In genomic region chr2:119680457-119681195, GRCh38 we compare ENCODE assay signal across 14 cellular contexts. TPM values are rescaled to one million over a fixed set of nuclear protein-coding genes. Genes with fewer than 3 reads are reported as not detected.
A peak's percentile ranks its signal among the peaks of the same experiment; 100 is the strongest.
DNase-seq lines count a peak whose midpoint lies in the region; ATAC-seq, FAIRE-seq and TF ChIP-seq lines count a peak whose summit lies in the region.
"Had no signal": no experiment of that assay in that cellular context is flagged by ENCODE, and none has a peak within 500 bp of the region (broad histone marks: within the 10 kb centered on the region; RNA-seq: fewer than 3 reads in every experiment).

No MANE protein-coding gene starts in this region.

- H2AFZ ChIP-seq in H1 (ENCODE audit: low read length), result no peak overlapping the region

- H3K18ac ChIP-seq in H1 (ENCODE audit: extremely low read depth, low read length), result no peak overlapping the region

- no peak for DNase-seq in activated T-cell treated with anti-CD3 and anti-CD28 coated beads, Interleukin-2, amount 50 U/mL, for 72 hours
- no peak for DNase-seq in activated T-cell treated with anti-CD3 and anti-CD28 coated beads, Interleukin-2, amount 50 U/mL, for 48 hours
- DNase-seq in NB4 (ENCODE audit: low read depth), result no peak
- DNase-seq in H1 (ENCODE audit: low read depth in 1 of 2, low spot score in 2 of 2), result no peak
- DNase-seq in stimulated activated effector memory CD8-positive, alpha-beta T cell treated with anti-CD3 and anti-CD28 coated beads, Interleukin-12 subunit alpha, Interleukin-12 subunit beta, amount 100 ng/mL, for 72 hours (ENCODE audit: low spot score in 2 of 2), result no peak
- no peak for DNase-seq in UCSD-AML1 (lab: John Stamatoyannopoulos, UW; ENCODE audit: unreplicated experiment)
- DNase-seq in foreskin keratinocyte, result no peak
- DNase-seq: activated CD4-positive, alpha-beta T cell treated with anti-CD3 and anti-CD28 coated beads for 4 hours; gastrocnemius medialis; left colon; nucleus accumbens; stimulated activated CD4-positive, alpha-beta T cell treated with anti-CD3 and anti-CD28 coated beads, Interleukin-15, amount 100 ng/mL, for 24 hours; uterus had no signal

- H3K4me1 ChIP-seq in H1 (replicated peaks in 1 of 4; ENCODE audit: control insufficient read depth in 3 of 4, insufficient read depth in 4 of 4, low read length in 3 of 4) (peaks cover 2 to 15% (median 7%) of the 10 kb centered on the region in 4 experiments), foreskin keratinocyte (peaks cover 5% of the 10 kb centered on the region)

- no peak overlapping the region for H2BK12ac ChIP-seq in H1 (ENCODE audit: low read depth, low read length)

- H4K8ac ChIP-seq in H1 (ENCODE audit: extremely low read depth, insufficient read depth, low read length), result no peak overlapping the region

- H3K23me2 ChIP-seq in H1 (ENCODE audit: low read depth, low read length), result peaks cover 5% of the 10 kb centered on the region

- peaks cover 54% of the 10 kb centered on the region for H3K4me1 Mint-ChIP-seq in activated T-cell treated with anti-CD3 and anti-CD28 coated beads, Interleukin-2, amount 50 U/mL, for 72 hours (ENCODE audit: low read depth)
- H3K4me1 Mint-ChIP-seq in stimulated activated effector memory CD8-positive, alpha-beta T cell treated with anti-CD3 and anti-CD28 coated beads, Interleukin-12 subunit alpha, Interleukin-12 subunit beta, amount 100 ng/mL, for 72 hours, result peaks cover 41% of the 10 kb centered on the region

- H2BK15ac ChIP-seq in H1 (ENCODE audit: low read length), result no peak overlapping the region

- H3K9me3 ChIP-seq in H1 (ENCODE audit: insufficient read depth in 2 of 2, low read depth in 1 of 2, low read length in 1 of 2), result no peaks in the 10 kb centered on the region
- H3K9me3 ChIP-seq: gastrocnemius medialis, uterus had no signal

- no peak overlapping the region for H2BK20ac ChIP-seq in H1 (ENCODE audit: low read length)

- POLR2A ChIA-PET in H1 (lab: Charles Lee; ENCODE audit: partially characterized antibody), result interaction anchor here (0.8 to 4.1 kb wide), 5 partner anchors 9 to 19 kb away, joined by 3 to 28 read pairs (median 5); no protein-coding TSS in a partner anchor

- H4K20me1 ChIP-seq in H1 (replicated peaks in 1 of 2; ENCODE audit: control insufficient read depth in 1 of 2, insufficient read depth in 2 of 2, low read length in 2 of 2), result peaks cover 0 to 18% of the 10 kb centered on the region in 2 experiments

- no peak overlapping the region for H3K56ac ChIP-seq in H1 (replicated peaks; ENCODE audit: insufficient read length, low read depth, low read length)

- no peak overlapping the region for H2BK120ac ChIP-seq in H1 (replicated peaks; ENCODE audit: low read depth, low read length)

- peaks cover 3 to 24% of the 10 kb centered on the region in 2 experiments; a peak in 3 of 4 replicates for H3K79me2 ChIP-seq in H1 (ENCODE audit: control insufficient read depth in 1 of 2, insufficient read depth in 2 of 2, low read length in 2 of 2)

- no peaks in the 10 kb centered on the region for H3K27me3 Mint-ChIP-seq in activated T-cell treated with anti-CD3 and anti-CD28 coated beads, Interleukin-2, amount 50 U/mL, for 72 hours (ENCODE audit: low read depth)

- no peak for TF ChIP-seq POLR2A in NB4 (IDR thresholded peaks at IDR 0.05; ENCODE audit: extremely low read depth, insufficient read length)
- TF ChIP-seq POLR2A in H1 (IDR thresholded peaks at IDR 0.05; ENCODE audit: control extremely low read depth in 1 of 2, low read depth in 2 of 2, low read length in 2 of 2), result no peak

- no peak overlapping the region for H3K9ac ChIP-seq in H1 (replicated peaks in 1 of 4; ENCODE audit: extremely low read depth in 1 of 4, low read depth in 3 of 4, low read length in 3 of 4)

- CTCF ChIA-PET in H1 (lab: Charles Lee; ENCODE audit: partially characterized antibody), result interaction anchor here (1.0 to 2.0 kb wide), 5 partner anchors 12 to 22 kb away, joined by 3 to 12 read pairs (median 5); no protein-coding TSS in a partner anchor

- no peaks in the 10 kb centered on the region for H3K9me3 Mint-ChIP-seq in activated T-cell treated with anti-CD3 and anti-CD28 coated beads, Interleukin-2, amount 50 U/mL, for 72 hours
- H3K9me3 Mint-ChIP-seq in stimulated activated effector memory CD8-positive, alpha-beta T cell treated with anti-CD3 and anti-CD28 coated beads, Interleukin-12 subunit alpha, Interleukin-12 subunit beta, amount 100 ng/mL, for 72 hours, result no peaks in the 10 kb centered on the region

- peaks cover 8% of the 10 kb centered on the region for H3K79me1 ChIP-seq in H1 (ENCODE audit: low read depth, low read length)

- TF ChIP-seq CTCF in NB4 (IDR thresholded peaks at IDR 0.05; ENCODE audit: low read depth, low read length), result no peak
- no peak for TF ChIP-seq CTCF in H1 (IDR thresholded peaks at IDR 0.05; ENCODE audit: control extremely low read depth in 1 of 3, insufficient read depth in 1 of 3, low read depth in 1 of 3, low read length in 3 of 3)
- TF ChIP-seq CTCF in foreskin keratinocyte (conservative IDR thresholded peaks at IDR 0.05), result no peak

- H3K36me3 ChIP-seq in H1 (ENCODE audit: control insufficient read depth in 2 of 4, insufficient read depth in 4 of 4, low read length in 3 of 4), result peaks cover 2 to 11% (median 4%) of the 10 kb centered on the region in 4 experiments; a peak in 5 of 8 replicates
- H3K36me3 ChIP-seq: uterus had no signal

- H2BK5ac ChIP-seq in H1 (ENCODE audit: low read depth, low read length), result no peak overlapping the region

- H3K27ac ChIP-seq in H1 (ENCODE audit: low read depth, low read length), result no peak overlapping the region
- H3K27ac ChIP-seq in foreskin keratinocyte, result no peak overlapping the region
- H3K27ac ChIP-seq: gastrocnemius medialis, uterus had no signal

- ATAC-seq in activated T-cell treated with anti-CD3 and anti-CD28 coated beads, Interleukin-2, amount 50 U/mL, for 72 hours (replicated peaks in 1 of 2), result no peak
- no peak for ATAC-seq in stimulated activated effector memory CD8-positive, alpha-beta T cell treated with anti-CD3 and anti-CD28 coated beads, Interleukin-12 subunit alpha, Interleukin-12 subunit beta, amount 100 ng/mL, for 72 hours
- no peak for ATAC-seq in GM19395 (IDR thresholded peaks at IDR 0.05; ENCODE audit: unreplicated experiment)
- no peak for ATAC-seq in foreskin keratinocyte
- ATAC-seq: gastrocnemius medialis, left colon had no signal

- peak overlapping the region; percentile 45 to 93 for H3K4me3 Mint-ChIP-seq in activated T-cell treated with anti-CD3 and anti-CD28 coated beads, Interleukin-2, amount 50 U/mL, for 72 hours
- H3K4me3 Mint-ChIP-seq in stimulated activated effector memory CD8-positive, alpha-beta T cell treated with anti-CD3 and anti-CD28 coated beads, Interleukin-12 subunit alpha, Interleukin-12 subunit beta, amount 100 ng/mL, for 72 hours, result peak overlapping the region; percentile 85

- TF ChIP-seq RAD21 in H1 (IDR thresholded peaks at IDR 0.05 in 1 of 2, conservative IDR thresholded peaks at IDR 0.05 in 1 of 2; ENCODE audit: low read depth in 2 of 2, low read length in 2 of 2), result no peak

- WGBS in H1 (ENCODE audit: extremely low coverage in 1 of 2, insufficient coverage in 1 of 2, insufficient read length in 1 of 2, insufficient replicate concordance in 2 of 2, low coverage in 1 of 2, low lambda C conversion rate in 2 of 2, missing lambda C conversion rate in 1 of 2), 2 experiments, result 95% methylated on average over 13 of the region's 13 CpGs; no CpG with 5 or more reads in 1 of the 2 experiments

- H3K23ac ChIP-seq in H1 (ENCODE audit: insufficient read length), result no peak overlapping the region

- no peak overlapping the region for H3K14ac ChIP-seq in H1 (ENCODE audit: insufficient read length)

- H3K36me3 Mint-ChIP-seq in activated T-cell treated with anti-CD3 and anti-CD28 coated beads, Interleukin-2, amount 50 U/mL, for 72 hours (ENCODE audit: insufficient read depth in 2 of 2), result peaks cover 2 to 5% of the 10 kb centered on the region in 2 donors
- H3K36me3 Mint-ChIP-seq in stimulated activated effector memory CD8-positive, alpha-beta T cell treated with anti-CD3 and anti-CD28 coated beads, Interleukin-12 subunit alpha, Interleukin-12 subunit beta, amount 100 ng/mL, for 72 hours, result peaks cover 15% of the 10 kb centered on the region

- peak overlapping the region; percentile 84 to 93; a peak in 2 of 4 replicates for H3K4me2 ChIP-seq in H1 (ENCODE audit: insufficient read depth in 1 of 2, low read depth in 2 of 2, low read length in 2 of 2)

- H3K4ac ChIP-seq in H1 (replicated peaks; ENCODE audit: insufficient read length, low read depth, low read length), result no peak overlapping the region

- H3K4me3 ChIP-seq in NB4 (ENCODE audit: low read depth, low read length) (peak overlapping the region; percentile 84), H1 (ENCODE audit: extremely low read depth in 1 of 4, insufficient read depth in 2 of 4, low read depth in 3 of 4, low read length in 4 of 4) (peak overlapping the region in 2 of 4 experiments; percentile 80 to 89; a peak in 3 of 8 replicates)

- no peak for TF ChIP-seq EP300 in H1 (IDR thresholded peaks at IDR 0.05; ENCODE audit: borderline replicate concordance in 1 of 2, low read depth in 2 of 2, low read length in 2 of 2)

- H4K5ac ChIP-seq in H1 (ENCODE audit: insufficient read length, low read depth, low read length), result no peak overlapping the region

- H3K27me3 ChIP-seq in H1 (replicated peaks in 1 of 4; ENCODE audit: control insufficient read depth in 3 of 4, extremely low read depth in 1 of 4, insufficient read depth in 3 of 4, low read length in 3 of 4), result no peaks in the 10 kb centered on the region
- no peaks in the 10 kb centered on the region for H3K27me3 ChIP-seq in foreskin keratinocyte
- H3K27me3 ChIP-seq: gastrocnemius medialis, uterus had no signal

- H4K91ac ChIP-seq in H1 (replicated peaks; ENCODE audit: insufficient read length, low read length), result no peak overlapping the region

- FAIRE-seq in H1 (lab: Jason Lieb, UNC), result no peak

- H3K27ac Mint-ChIP-seq in activated T-cell treated with anti-CD3 and anti-CD28 coated beads, Interleukin-2, amount 50 U/mL, for 72 hours, result peak overlapping the region; percentile 62
- no peak overlapping the region for H3K27ac Mint-ChIP-seq in stimulated activated effector memory CD8-positive, alpha-beta T cell treated with anti-CD3 and anti-CD28 coated beads, Interleukin-12 subunit alpha, Interleukin-12 subunit beta, amount 100 ng/mL, for 72 hours

- no peak overlapping the region for H2AK5ac ChIP-seq in H1 (ENCODE audit: low read depth, low read length)

RNA-seq across cellular contexts. Expression of gene TMEM177, which starts 1.6 kb away (rescaled TPM):
- total RNA-seq in activated T-cell treated with anti-CD3 and anti-CD28 coated beads, Interleukin-2, amount 50 U/mL, for 72 hours, result 10 to 100 TPM in 1 of 2 donors, 1 to 10 TPM in 1; 6.8 to 11.0 TPM
- 43.4 and 47.0 TPM in 2 replicates for total RNA-seq in H1 (2021; fragmentation: NEBNext Ultra II Directional; extraction: Animal tissue kit (Norgen Biotek cat#: 25700))
- polyA plus RNA-seq in H1 (2011; rRNA removed), result 84.9 and 86.7 TPM in 2 replicates
- polyA plus RNA-seq in H1 (2011; cell fraction: cytosol; rRNA removed), result 67.7 TPM
- 54.9 TPM for polyA plus RNA-seq in H1 (2011; cell fraction: nucleus; rRNA removed)
- polyA plus RNA-seq in H1 (2012, experiment 1 of 2), result 23.4 to 46.6 TPM (median 44.7 TPM) in 4 replicates
- 51.9 TPM for polyA plus RNA-seq in H1 (2012, experiment 2 of 2)
- polyA plus RNA-seq in H1 (2013, experiment 1 of 2), result 29.3 TPM
- 28.9 TPM for polyA plus RNA-seq in H1 (2013, experiment 2 of 2)
- polyA minus RNA-seq in H1 (2011; rRNA and poly(A)+ RNA removed), result 32.5 and 34.3 TPM in 2 replicates
- polyA minus RNA-seq in H1 (2011; cell fraction: cytosol; rRNA and poly(A)+ RNA removed), result 16.4 TPM
- polyA minus RNA-seq in H1 (2011; cell fraction: nucleus; rRNA and poly(A)+ RNA removed), result 35.0 TPM
- total RNA-seq in foreskin keratinocyte, result 19.8 and 22.2 TPM in 2 replicates
- 26.6 and 29.7 TPM in 2 replicates for polyA plus RNA-seq in foreskin keratinocyte
